ENCODE assay signal across 1 cellular context in genomic region chr18:12863687-12864086, GRCh38.
TF ChIP-seq lines count a peak whose summit lies in the region.

No MANE protein-coding gene starts in this region.

TF ChIP-seq in WTC11, 78 proteins besides CTCF, POLR2A, EP300 and RAD21 (continued from another document):
- TF ChIP-seq AFF4 (CRISPR knock-in tag; IDR thresholded peaks at IDR 0.05; ENCODE audit: borderline replicate concordance) (no peak), ZNF512 (CRISPR knock-in tag; IDR thresholded peaks at IDR 0.05; ENCODE audit: borderline replicate concordance) (no peak), GRHL2 (CRISPR knock-in tag; IDR thresholded peaks at IDR 0.05; ENCODE audit: insufficient replicate concordance, severe bottlenecking) (no peak), ZNF121 (CRISPR knock-in tag; IDR thresholded peaks at IDR 0.05) (no peak)
TF ChIP-seq in WTC11: peak in this region for 0.
